1 cellular context compared by ENCODE assay signal in genomic region chr9:113381909-113382411, GRCh38.
TF ChIP-seq lines count a peak whose summit lies in the region.

No MANE protein-coding gene starts in this region.

TF ChIP-seq in HepG2, 621 proteins besides CTCF, POLR2A, EP300 and RAD21 (continued from another document and continues in another):
- TF ChIP-seq ZBTB38 (CRISPR knock-in tag; IDR thresholded peaks at IDR 0.05) (no peak), NFIC (IDR thresholded peaks at IDR 0.05; ENCODE audit: low read length) (peak; percentile 42; the same call in 1 of the 2 replicates), SATB2 (CRISPR knock-in tag; IDR thresholded peaks at IDR 0.05) (no peak), IKZF1 (IDR thresholded peaks at IDR 0.05) (no peak), ZNF790 (CRISPR knock-in tag; IDR thresholded peaks at IDR 0.05; ENCODE audit: borderline replicate concordance) (no peak), SMAD9 (CRISPR knock-in tag; IDR thresholded peaks at IDR 0.05) (no peak), ZNF737 (CRISPR knock-in tag; IDR thresholded peaks at IDR 0.05; ENCODE audit: borderline replicate concordance) (no peak), RFXANK (CRISPR knock-in tag; IDR thresholded peaks at IDR 0.05) (no peak), RBAK (CRISPR knock-in tag; IDR thresholded peaks at IDR 0.05) (no peak), REL (CRISPR knock-in tag; conservative IDR thresholded peaks at IDR 0.05) (no peak), MTF1 (CRISPR knock-in tag; IDR thresholded peaks at IDR 0.05) (no peak), ZNF296 (CRISPR knock-in tag; conservative IDR thresholded peaks at IDR 0.05) (no peak), ZGPAT (CRISPR knock-in tag; IDR thresholded peaks at IDR 0.05) (peak; percentile 69; the same call in 1 of the 2 replicates), ARNTL (CRISPR knock-in tag; IDR thresholded peaks at IDR 0.05) (no peak), NONO (IDR thresholded peaks at IDR 0.05) (no peak), NONO (CRISPR knock-in tag; conservative IDR thresholded peaks at IDR 0.05) (no peak), ZNF335 (CRISPR knock-in tag; IDR thresholded peaks at IDR 0.05) (no peak), PHB2 (IDR thresholded peaks at IDR 0.05; ENCODE audit: partially characterized antibody) (no peak), JUND (CRISPR knock-in tag; IDR thresholded peaks at IDR 0.05) (no peak), NR3C1 (CRISPR knock-in tag; IDR thresholded peaks at IDR 0.05) (no peak), AGO1 (IDR thresholded peaks at IDR 0.05; ENCODE audit: low read depth, low read length, poor library complexity, severe bottlenecking) (no peak), ZNF10 (CRISPR knock-in tag; IDR thresholded peaks at IDR 0.05; ENCODE audit: borderline replicate concordance, low read depth) (no peak), ZNF343 (CRISPR knock-in tag; IDR thresholded peaks at IDR 0.05) (no peak), ZNF235 (CRISPR knock-in tag; IDR thresholded peaks at IDR 0.05; ENCODE audit: borderline replicate concordance) (no peak), RERE (CRISPR knock-in tag; IDR thresholded peaks at IDR 0.05; ENCODE audit: low read depth) (no peak), DBP (CRISPR knock-in tag; IDR thresholded peaks at IDR 0.05; ENCODE audit: not compliant biosample characterization) (no peak), IKZF5 (CRISPR knock-in tag; IDR thresholded peaks at IDR 0.05) (peak; percentile 43; the same call in 1 of the 2 replicates), YY1 (IDR thresholded peaks at IDR 0.05; ENCODE audit: insufficient read depth, insufficient replicate concordance, low read depth, low read length) (no peak), EHMT2 (IDR thresholded peaks at IDR 0.05; ENCODE audit: borderline replicate concordance, low read depth, low read length) (no peak; the same call in 1 of the 2 replicates), ATF1 (CRISPR knock-in tag; IDR thresholded peaks at IDR 0.05) (0 out of 2 replicates have a peak, but pooled peaks have one; percentile 39), ZNF7 (CRISPR knock-in tag; IDR thresholded peaks at IDR 0.05) (no peak), ZNF251 (CRISPR knock-in tag; IDR thresholded peaks at IDR 0.05) (no peak), ZNF552 (CRISPR knock-in tag; IDR thresholded peaks at IDR 0.05; ENCODE audit: borderline replicate concordance) (no peak), NR2F2 (IDR thresholded peaks at IDR 0.05; ENCODE audit: borderline replicate concordance, low read depth) (no peak), PHF21A (CRISPR knock-in tag; IDR thresholded peaks at IDR 0.05) (peak; percentile 63; the same call in 1 of the 2 replicates), ZNF800 (CRISPR knock-in tag; IDR thresholded peaks at IDR 0.05) (no peak), TBX2 (CRISPR knock-in tag; IDR thresholded peaks at IDR 0.05; ENCODE audit: borderline replicate concordance) (no peak), CHD2 (IDR thresholded peaks at IDR 0.05; ENCODE audit: low read depth, low read length) (no peak), AHR (CRISPR knock-in tag; IDR thresholded peaks at IDR 0.05) (no peak), AGO2 (optimal IDR thresholded peaks at IDR 0.05; ENCODE audit: low read depth, low read length) (no peak), ZNF703 (CRISPR knock-in tag; IDR thresholded peaks at IDR 0.05; ENCODE audit: borderline replicate concordance) (no peak), ZNF12 (CRISPR knock-in tag; IDR thresholded peaks at IDR 0.05) (peak; percentile 82), ZNF773 (CRISPR knock-in tag; IDR thresholded peaks at IDR 0.05; ENCODE audit: borderline replicate concordance) (no peak), MXD1 (CRISPR knock-in tag; IDR thresholded peaks at IDR 0.05) (no peak), SNAPC4 (CRISPR knock-in tag; IDR thresholded peaks at IDR 0.05) (no peak), ZNF629 (CRISPR knock-in tag; conservative IDR thresholded peaks at IDR 0.05) (0 out of 2 replicates have a peak, but pooled peaks have one; percentile 10), HOXA9 (CRISPR knock-in tag; IDR thresholded peaks at IDR 0.05; ENCODE audit: borderline replicate concordance) (no peak)
- TF ChIP-seq, protein P1, sequence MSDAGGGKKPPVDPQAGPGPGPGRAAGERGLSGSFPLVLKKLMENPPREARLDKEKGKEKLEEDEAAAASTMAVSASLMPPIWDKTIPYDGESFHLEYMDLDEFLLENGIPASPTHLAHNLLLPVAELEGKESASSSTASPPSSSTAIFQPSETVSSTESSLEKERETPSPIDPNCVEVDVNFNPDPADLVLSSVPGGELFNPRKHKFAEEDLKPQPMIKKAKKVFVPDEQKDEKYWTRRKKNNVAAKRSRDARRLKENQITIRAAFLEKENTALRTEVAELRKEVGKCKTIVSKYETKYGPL (CRISPR knock-in tag; IDR thresholded peaks at IDR 0.05) = no peak
- TF ChIP-seq, protein P2, sequence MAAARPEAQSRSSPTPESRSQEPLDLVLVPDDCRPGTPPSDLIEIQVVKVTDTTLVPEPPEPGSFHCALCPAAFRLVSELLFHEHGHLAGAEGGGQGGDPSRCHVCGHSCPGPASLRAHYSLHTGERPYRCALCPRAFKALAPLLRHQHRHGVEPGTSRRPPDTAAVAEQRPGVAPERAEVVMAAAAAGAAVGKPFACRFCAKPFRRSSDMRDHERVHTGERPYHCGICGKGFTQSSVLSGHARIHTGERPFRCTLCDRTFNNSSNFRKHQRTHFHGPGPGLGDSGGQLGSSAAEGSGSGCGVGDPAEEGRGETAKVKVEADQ (CRISPR knock-in tag; IDR thresholded peaks at IDR 0.05; ENCODE audit: borderline replicate concordance) = no peak
- TF ChIP-seq, protein P3, sequence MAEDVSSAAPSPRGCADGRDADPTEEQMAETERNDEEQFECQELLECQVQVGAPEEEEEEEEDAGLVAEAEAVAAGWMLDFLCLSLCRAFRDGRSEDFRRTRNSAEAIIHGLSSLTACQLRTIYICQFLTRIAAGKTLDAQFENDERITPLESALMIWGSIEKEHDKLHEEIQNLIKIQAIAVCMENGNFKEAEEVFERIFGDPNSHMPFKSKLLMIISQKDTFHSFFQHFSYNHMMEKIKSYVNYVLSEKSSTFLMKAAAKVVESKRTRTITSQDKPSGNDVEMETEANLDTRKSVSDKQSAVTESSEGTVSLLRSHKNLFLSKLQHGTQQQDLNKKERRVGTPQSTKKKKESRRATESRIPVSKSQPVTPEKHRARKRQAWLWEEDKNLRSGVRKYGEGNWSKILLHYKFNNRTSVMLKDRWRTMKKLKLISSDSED (CRISPR knock-in tag; IDR thresholded peaks at IDR 0.05) = no peak
